1 cellular context compared by ENCODE assay signal in the genomic region with DNA sequence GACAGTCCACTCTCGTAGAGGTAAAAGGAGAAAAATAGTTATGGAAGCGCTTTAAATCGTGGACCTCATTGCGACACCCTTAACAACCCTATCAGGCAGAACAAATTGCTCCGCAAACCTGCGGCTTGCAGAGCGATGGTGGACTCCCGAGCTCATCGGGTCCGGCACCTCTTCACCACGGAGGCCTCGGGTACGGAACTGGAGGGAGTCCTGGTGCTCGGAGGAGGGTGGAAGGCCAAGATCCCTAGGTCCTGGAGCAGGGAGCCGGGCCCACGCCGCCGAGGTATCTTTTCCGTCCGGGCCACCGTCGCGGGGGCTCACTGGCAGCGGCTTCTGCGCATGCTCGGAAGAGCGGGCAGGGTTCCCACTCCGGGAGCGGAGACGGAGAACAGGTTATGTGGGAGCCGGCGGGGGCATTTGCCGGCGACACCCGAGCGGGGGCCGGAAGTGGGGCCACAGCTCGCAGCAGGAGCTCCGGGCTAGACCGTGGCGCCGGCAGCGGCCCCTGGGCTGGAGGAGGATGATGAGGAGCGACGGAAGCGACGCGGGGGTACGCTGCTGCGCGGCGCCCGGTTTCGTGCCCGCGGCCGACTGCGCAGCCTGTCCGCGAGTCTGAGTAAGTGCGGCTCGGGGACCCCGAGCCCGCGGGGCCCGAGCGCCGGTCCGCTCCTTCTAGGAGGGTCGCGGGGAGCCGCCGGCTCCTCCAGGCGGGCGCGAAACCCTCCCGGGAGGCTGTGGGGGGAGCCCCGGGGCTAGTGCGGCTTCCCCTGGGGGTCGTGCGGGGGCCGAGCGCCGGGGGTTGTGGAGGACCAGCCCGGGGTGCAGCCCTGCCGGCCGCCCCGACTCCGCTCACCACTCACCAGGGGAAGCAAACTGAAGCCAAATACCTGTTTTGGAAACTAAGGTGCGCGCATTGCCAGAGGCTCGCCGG.
TF ChIP-seq lines count a peak whose summit lies in the region.

A gene (plus strand): TSS at position 349 of the 931 bp plus-strand sequence. CDS start 10,827 bp downstream, outside the sequence.

TF ChIP-seq in HepG2, 621 proteins besides CTCF, POLR2A, EP300 and RAD21 (continued from another document and continues in another):
- TF ChIP-seq, protein P1, sequence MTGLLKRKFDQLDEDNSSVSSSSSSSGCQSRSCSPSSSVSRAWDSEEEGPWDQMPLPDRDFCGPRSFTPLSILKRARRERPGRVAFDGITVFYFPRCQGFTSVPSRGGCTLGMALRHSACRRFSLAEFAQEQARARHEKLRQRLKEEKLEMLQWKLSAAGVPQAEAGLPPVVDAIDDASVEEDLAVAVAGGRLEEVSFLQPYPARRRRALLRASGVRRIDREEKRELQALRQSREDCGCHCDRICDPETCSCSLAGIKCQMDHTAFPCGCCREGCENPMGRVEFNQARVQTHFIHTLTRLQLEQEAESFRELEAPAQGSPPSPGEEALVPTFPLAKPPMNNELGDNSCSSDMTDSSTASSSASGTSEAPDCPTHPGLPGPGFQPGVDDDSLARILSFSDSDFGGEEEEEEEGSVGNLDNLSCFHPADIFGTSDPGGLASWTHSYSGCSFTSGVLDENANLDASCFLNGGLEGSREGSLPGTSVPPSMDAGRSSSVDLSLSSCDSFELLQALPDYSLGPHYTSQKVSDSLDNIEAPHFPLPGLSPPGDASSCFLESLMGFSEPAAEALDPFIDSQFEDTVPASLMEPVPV (CRISPR knock-in tag; IDR thresholded peaks at IDR 0.05), result peak; percentile 60
- TF ChIP-seq, protein P2, sequence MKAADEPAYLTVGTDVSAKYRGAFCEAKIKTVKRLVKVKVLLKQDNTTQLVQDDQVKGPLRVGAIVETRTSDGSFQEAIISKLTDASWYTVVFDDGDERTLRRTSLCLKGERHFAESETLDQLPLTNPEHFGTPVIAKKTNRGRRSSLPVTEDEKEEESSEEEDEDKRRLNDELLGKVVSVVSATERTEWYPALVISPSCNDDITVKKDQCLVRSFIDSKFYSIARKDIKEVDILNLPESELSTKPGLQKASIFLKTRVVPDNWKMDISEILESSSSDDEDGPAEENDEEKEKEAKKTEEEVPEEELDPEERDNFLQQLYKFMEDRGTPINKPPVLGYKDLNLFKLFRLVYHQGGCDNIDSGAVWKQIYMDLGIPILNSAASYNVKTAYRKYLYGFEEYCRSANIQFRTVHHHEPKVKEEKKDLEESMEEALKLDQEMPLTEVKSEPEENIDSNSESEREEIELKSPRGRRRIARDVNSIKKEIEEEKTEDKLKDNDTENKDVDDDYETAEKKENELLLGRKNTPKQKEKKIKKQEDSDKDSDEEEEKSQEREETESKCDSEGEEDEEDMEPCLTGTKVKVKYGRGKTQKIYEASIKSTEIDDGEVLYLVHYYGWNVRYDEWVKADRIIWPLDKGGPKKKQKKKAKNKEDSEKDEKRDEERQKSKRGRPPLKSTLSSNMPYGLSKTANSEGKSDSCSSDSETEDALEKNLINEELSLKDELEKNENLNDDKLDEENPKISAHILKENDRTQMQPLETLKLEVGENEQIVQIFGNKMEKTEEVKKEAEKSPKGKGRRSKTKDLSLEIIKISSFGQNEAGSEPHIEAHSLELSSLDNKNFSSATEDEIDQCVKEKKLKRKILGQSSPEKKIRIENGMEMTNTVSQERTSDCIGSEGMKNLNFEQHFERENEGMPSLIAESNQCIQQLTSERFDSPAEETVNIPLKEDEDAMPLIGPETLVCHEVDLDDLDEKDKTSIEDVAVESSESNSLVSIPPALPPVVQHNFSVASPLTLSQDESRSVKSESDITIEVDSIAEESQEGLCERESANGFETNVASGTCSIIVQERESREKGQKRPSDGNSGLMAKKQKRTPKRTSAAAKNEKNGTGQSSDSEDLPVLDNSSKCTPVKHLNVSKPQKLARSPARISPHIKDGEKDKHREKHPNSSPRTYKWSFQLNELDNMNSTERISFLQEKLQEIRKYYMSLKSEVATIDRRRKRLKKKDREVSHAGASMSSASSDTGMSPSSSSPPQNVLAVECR (CRISPR knock-in tag; IDR thresholded peaks at IDR 0.05; ENCODE audit: borderline replicate concordance), result peak; percentile 75; the same call in 1 of the 2 replicates
- TF ChIP-seq GTF3A (CRISPR knock-in tag; conservative IDR thresholded peaks at IDR 0.05), result no peak
- TF ChIP-seq RAD51 (IDR thresholded peaks at IDR 0.05; ENCODE audit: borderline replicate concordance), result no peak
- 0 out of 2 replicates have a peak, but pooled peaks have one; percentile 27 for TF ChIP-seq RFX3 (CRISPR knock-in tag; IDR thresholded peaks at IDR 0.05)
- peak; percentile 63 for TF ChIP-seq GATAD2A (CRISPR knock-in tag; IDR thresholded peaks at IDR 0.05)
- no peak for TF ChIP-seq POLR2AphosphoS2 (IDR thresholded peaks at IDR 0.05; ENCODE audit: low read depth, low read length)
- TF ChIP-seq GABPB1 (CRISPR knock-in tag; IDR thresholded peaks at IDR 0.05), result peak; percentile 98
- TF ChIP-seq, protein P3, sequence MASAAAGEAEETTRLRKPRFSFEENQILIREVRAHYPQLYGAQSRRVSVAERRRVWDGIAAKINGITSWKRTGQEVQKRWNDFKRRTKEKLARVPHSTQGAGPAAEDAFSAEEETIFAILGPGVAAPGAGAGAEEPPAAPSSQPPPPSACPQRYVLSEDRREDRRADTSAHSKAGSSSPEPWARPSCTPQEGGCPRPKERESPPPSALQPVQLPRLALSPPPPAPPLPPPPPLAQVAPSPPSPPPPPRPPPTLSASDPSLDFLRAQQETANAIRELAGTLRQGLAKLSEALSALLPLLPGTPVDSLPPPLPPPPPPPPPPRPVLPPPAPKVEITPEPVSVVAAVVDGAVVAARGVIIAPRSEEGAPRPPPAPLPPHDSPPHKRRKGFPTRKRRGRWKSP (CRISPR knock-in tag; IDR thresholded peaks at IDR 0.05), result no peak; the same call in 1 of the 2 replicates
- TF ChIP-seq, protein P4, sequence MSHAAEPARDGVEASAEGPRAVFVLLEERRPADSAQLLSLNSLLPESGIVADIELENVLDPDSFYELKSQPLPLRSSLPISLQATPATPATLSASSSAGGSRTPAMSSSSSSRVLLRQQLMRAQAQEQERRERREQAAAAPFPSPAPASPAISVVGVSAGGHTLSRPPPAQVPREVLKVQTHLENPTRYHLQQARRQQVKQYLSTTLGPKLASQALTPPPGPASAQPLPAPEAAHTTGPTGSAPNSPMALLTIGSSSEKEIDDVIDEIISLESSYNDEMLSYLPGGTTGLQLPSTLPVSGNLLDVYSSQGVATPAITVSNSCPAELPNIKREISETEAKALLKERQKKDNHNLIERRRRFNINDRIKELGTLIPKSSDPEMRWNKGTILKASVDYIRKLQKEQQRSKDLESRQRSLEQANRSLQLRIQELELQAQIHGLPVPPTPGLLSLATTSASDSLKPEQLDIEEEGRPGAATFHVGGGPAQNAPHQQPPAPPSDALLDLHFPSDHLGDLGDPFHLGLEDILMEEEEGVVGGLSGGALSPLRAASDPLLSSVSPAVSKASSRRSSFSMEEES (CRISPR knock-in tag; IDR thresholded peaks at IDR 0.05), result peak; percentile 49; the same call in 1 of the 2 replicates
- 0 out of 2 replicates have a peak, but pooled peaks have one; percentile 57 for TF ChIP-seq ZNF383 (CRISPR knock-in tag; IDR thresholded peaks at IDR 0.05; ENCODE audit: borderline replicate concordance)
- TF ChIP-seq ZNF777 (CRISPR knock-in tag; IDR thresholded peaks at IDR 0.05), result peak; percentile 94
- TF ChIP-seq ZNF546 (CRISPR knock-in tag; conservative IDR thresholded peaks at IDR 0.05), result no peak
- no peak for TF ChIP-seq CHD4 (IDR thresholded peaks at IDR 0.05; ENCODE audit: borderline replicate concordance, low read length)
- TF ChIP-seq ZNF337 (CRISPR knock-in tag; IDR thresholded peaks at IDR 0.05; ENCODE audit: borderline replicate concordance, low read depth), result no peak; the same call in 1 of the 2 replicates
- TF ChIP-seq, protein P5, sequence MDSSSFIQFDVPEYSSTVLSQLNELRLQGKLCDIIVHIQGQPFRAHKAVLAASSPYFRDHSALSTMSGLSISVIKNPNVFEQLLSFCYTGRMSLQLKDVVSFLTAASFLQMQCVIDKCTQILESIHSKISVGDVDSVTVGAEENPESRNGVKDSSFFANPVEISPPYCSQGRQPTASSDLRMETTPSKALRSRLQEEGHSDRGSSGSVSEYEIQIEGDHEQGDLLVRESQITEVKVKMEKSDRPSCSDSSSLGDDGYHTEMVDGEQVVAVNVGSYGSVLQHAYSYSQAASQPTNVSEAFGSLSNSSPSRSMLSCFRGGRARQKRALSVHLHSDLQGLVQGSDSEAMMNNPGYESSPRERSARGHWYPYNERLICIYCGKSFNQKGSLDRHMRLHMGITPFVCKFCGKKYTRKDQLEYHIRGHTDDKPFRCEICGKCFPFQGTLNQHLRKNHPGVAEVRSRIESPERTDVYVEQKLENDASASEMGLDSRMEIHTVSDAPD (CRISPR knock-in tag; IDR thresholded peaks at IDR 0.05), result 0 out of 2 replicates have a peak, but pooled peaks have one; percentile 11
- TF ChIP-seq SIN3B (IDR thresholded peaks at IDR 0.05; ENCODE audit: low read length), result no peak
- TF ChIP-seq ZBTB1 (CRISPR knock-in tag; IDR thresholded peaks at IDR 0.05; ENCODE audit: borderline replicate concordance), result no peak
- TF ChIP-seq KMT2A (CRISPR knock-in tag; IDR thresholded peaks at IDR 0.05), result peak; percentile 96
- no peak for TF ChIP-seq ZNF790 (CRISPR knock-in tag; IDR thresholded peaks at IDR 0.05; ENCODE audit: borderline replicate concordance)
- no peak for TF ChIP-seq NCOA2 (CRISPR knock-in tag; IDR thresholded peaks at IDR 0.05)
- TF ChIP-seq, protein P6, sequence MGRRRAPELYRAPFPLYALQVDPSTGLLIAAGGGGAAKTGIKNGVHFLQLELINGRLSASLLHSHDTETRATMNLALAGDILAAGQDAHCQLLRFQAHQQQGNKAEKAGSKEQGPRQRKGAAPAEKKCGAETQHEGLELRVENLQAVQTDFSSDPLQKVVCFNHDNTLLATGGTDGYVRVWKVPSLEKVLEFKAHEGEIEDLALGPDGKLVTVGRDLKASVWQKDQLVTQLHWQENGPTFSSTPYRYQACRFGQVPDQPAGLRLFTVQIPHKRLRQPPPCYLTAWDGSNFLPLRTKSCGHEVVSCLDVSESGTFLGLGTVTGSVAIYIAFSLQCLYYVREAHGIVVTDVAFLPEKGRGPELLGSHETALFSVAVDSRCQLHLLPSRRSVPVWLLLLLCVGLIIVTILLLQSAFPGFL (CRISPR knock-in tag; IDR thresholded peaks at IDR 0.05), result no peak
- TF ChIP-seq LCORL (IDR thresholded peaks at IDR 0.05), result no peak; the same call in 1 of the 2 replicates
- no peak for TF ChIP-seq LCORL (CRISPR knock-in tag; IDR thresholded peaks at IDR 0.05)
- peak; percentile 51 for TF ChIP-seq AGO2 (optimal IDR thresholded peaks at IDR 0.05; ENCODE audit: low read depth, low read length)
- TF ChIP-seq ZNF329 (CRISPR knock-in tag; IDR thresholded peaks at IDR 0.05; ENCODE audit: low read depth), result 0 out of 2 replicates have a peak, but pooled peaks have one; percentile 42
- no peak; the same call in 1 of the 2 replicates for TF ChIP-seq SSRP1 (CRISPR knock-in tag; IDR thresholded peaks at IDR 0.05)
- peak; percentile 87 for TF ChIP-seq PHF20 (CRISPR knock-in tag; IDR thresholded peaks at IDR 0.05)
- peak; percentile 19; the same call in 1 of the 2 replicates for TF ChIP-seq ETV6 (CRISPR knock-in tag; conservative IDR thresholded peaks at IDR 0.05)
- TF ChIP-seq FOXC1 (CRISPR knock-in tag; IDR thresholded peaks at IDR 0.05; ENCODE audit: borderline replicate concordance), result no peak; the same call in 1 of the 2 replicates
- TF ChIP-seq SIN3A (IDR thresholded peaks at IDR 0.05; ENCODE audit: borderline replicate concordance, low read depth, low read length), result no peak; the same call in none of the 2 replicates
- TF ChIP-seq BCL6 (CRISPR knock-in tag; IDR thresholded peaks at IDR 0.05), result peak; percentile 65; the same call in 1 of the 2 replicates
- TF ChIP-seq EED (CRISPR knock-in tag; IDR thresholded peaks at IDR 0.05), result no peak
- no peak for TF ChIP-seq HNF4G (IDR thresholded peaks at IDR 0.05; ENCODE audit: borderline replicate concordance, low read depth, low read length)
- no peak for TF ChIP-seq HNF4G (CRISPR knock-in tag; IDR thresholded peaks at IDR 0.05; ENCODE audit: borderline replicate concordance, low read depth)
- TF ChIP-seq, protein P7, sequence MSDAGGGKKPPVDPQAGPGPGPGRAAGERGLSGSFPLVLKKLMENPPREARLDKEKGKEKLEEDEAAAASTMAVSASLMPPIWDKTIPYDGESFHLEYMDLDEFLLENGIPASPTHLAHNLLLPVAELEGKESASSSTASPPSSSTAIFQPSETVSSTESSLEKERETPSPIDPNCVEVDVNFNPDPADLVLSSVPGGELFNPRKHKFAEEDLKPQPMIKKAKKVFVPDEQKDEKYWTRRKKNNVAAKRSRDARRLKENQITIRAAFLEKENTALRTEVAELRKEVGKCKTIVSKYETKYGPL (CRISPR knock-in tag; IDR thresholded peaks at IDR 0.05), result no peak
- no peak for TF ChIP-seq ZNF251 (CRISPR knock-in tag; IDR thresholded peaks at IDR 0.05)
- TF ChIP-seq, protein P8, sequence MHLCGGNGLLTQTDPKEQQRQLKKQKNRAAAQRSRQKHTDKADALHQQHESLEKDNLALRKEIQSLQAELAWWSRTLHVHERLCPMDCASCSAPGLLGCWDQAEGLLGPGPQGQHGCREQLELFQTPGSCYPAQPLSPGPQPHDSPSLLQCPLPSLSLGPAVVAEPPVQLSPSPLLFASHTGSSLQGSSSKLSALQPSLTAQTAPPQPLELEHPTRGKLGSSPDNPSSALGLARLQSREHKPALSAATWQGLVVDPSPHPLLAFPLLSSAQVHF (CRISPR knock-in tag; IDR thresholded peaks at IDR 0.05), result no peak
- no peak for TF ChIP-seq ZNF773 (CRISPR knock-in tag; IDR thresholded peaks at IDR 0.05; ENCODE audit: borderline replicate concordance)
- TF ChIP-seq REXO4 (CRISPR knock-in tag; IDR thresholded peaks at IDR 0.05; ENCODE audit: borderline replicate concordance), result no peak
- TF ChIP-seq ZKSCAN8 (CRISPR knock-in tag; IDR thresholded peaks at IDR 0.05; ENCODE audit: borderline replicate concordance), result 0 out of 2 replicates have a peak, but pooled peaks have one; percentile 36
- TF ChIP-seq, protein P9, sequence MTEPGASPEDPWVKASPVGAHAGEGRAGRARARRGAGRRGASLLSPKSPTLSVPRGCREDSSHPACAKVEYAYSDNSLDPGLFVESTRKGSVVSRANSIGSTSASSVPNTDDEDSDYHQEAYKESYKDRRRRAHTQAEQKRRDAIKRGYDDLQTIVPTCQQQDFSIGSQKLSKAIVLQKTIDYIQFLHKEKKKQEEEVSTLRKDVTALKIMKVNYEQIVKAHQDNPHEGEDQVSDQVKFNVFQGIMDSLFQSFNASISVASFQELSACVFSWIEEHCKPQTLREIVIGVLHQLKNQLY (CRISPR knock-in tag; IDR thresholded peaks at IDR 0.05), result peak; percentile 36; the same call in 1 of the 2 replicates
